ENCODE assay signal across 21 cellular contexts in genomic region chr2:99171377-99172140, GRCh38. TPM values are rescaled to one million over a fixed set of nuclear protein-coding genes. Genes with fewer than 3 reads are reported as not detected.
"Had no signal": no experiment of that assay in that cellular context is flagged by ENCODE, and none has a peak within 500 bp of the region (broad histone marks: within the 10 kb centered on the region; RNA-seq: fewer than 3 reads in every experiment).

No MANE protein-coding gene starts in this region.

- DNase-seq: activated CD4-positive, alpha-beta T cell treated with anti-CD3 and anti-CD28 coated beads for 1 hour; activated CD4-positive, alpha-beta T cell treated with anti-CD3 and anti-CD28 coated beads, Interleukin-2, amount 50 U/mL, for 48 hours; activated CD8-positive, alpha-beta memory T cell treated with anti-CD3 and anti-CD28 coated beads, Interleukin-2, amount 50 U/mL, for 4 hours; activated naive CD4-positive, alpha-beta T cell treated with anti-CD3 and anti-CD28 coated beads, Interleukin-2, amount 50 U/mL, for 16 hours; body of pancreas; endodermal cell; foreskin fibroblast; left cardiac atrium; mesenchymal stem cell; natural killer cell; pancreas; stimulated activated CD4-positive, alpha-beta T cell treated with anti-CD3 and anti-CD28 coated beads, Interleukin-4, amount 100 ng/mL, for 1 hour; SW 1271; thyroid gland; WERI-Rb-1 had no signal

- H3K4me2 ChIP-seq: smooth muscle cell had no signal

- H3K9me3 Mint-ChIP-seq: activated T-helper 1 cell treated with anti-CD3 and anti-CD28 coated beads, Interleukin-12 subunit alpha, Interleukin-12 subunit beta, Interleukin-2, Interleukin-4 antibody, amounts not matched to agents 30 ng/mL and 10 ng/mL and 1 ng/mL, durations not matched to agents 14 hours and 24 hours and 36 hours; endodermal cell; natural killer cell had no signal

- ATAC-seq: body of pancreas, left cardiac atrium, natural killer cell, pancreas, sciatic nerve had no signal

- FAIRE-seq: pancreas had no signal

- H3K4me1 Mint-ChIP-seq: endodermal cell had no signal

- H3K27ac ChIP-seq: body of pancreas, epithelial cell of prostate, neutrophil, pancreas, thyroid gland, WERI-Rb-1 had no signal

- H3K27me3 ChIP-seq: body of pancreas, neutrophil, pancreas, thyroid gland had no signal

- H3K4me3 ChIP-seq: body of pancreas, pancreas, smooth muscle cell, thyroid gland had no signal

- H3K9me3 ChIP-seq: body of pancreas, neutrophil, pancreas, thyroid gland had no signal

- H3K4me3 Mint-ChIP-seq: activated T-helper 1 cell treated with anti-CD3 and anti-CD28 coated beads, Interleukin-12 subunit alpha, Interleukin-12 subunit beta, Interleukin-2, Interleukin-4 antibody, amounts not matched to agents 30 ng/mL and 10 ng/mL and 1 ng/mL, durations not matched to agents 14 hours and 24 hours and 36 hours; endodermal cell; natural killer cell had no signal

- H3K27ac Mint-ChIP-seq: endodermal cell had no signal

- H3K4me1 ChIP-seq: body of pancreas, pancreas had no signal

- H3K36me3 Mint-ChIP-seq: natural killer cell had no signal

RNA-seq across cellular contexts. Expression of gene C2orf15, which starts 30.1 kb away (rescaled TPM):
- total RNA-seq: activated T-helper 1 cell treated with anti-CD3 and anti-CD28 coated beads, Interleukin-12 subunit alpha, Interleukin-12 subunit beta, Interleukin-2, Interleukin-4 antibody, amounts not matched to agents 30 ng/mL and 10 ng/mL and 1 ng/mL, durations not matched to agents 14 hours and 24 hours and 36 hours; cardiac septum; sciatic nerve had no signal
- polyA plus RNA-seq: smooth muscle cell had no signal
